In genomic region chr13:111609631-111610030, GRCh38 we compare ENCODE assay signal across 14 cellular contexts.
"Had no signal": no experiment of that assay in that cellular context is flagged by ENCODE, and none has a peak within 500 bp of the region (broad histone marks: within the 10 kb centered on the region; RNA-seq: fewer than 3 reads in every experiment).

No MANE protein-coding gene starts in this region.

- H3K36me3 ChIP-seq: SJSA1 had no signal

- H3K27ac ChIP-seq: SJSA1, SK-N-MC had no signal

- DNase-seq: MV-4-11, NCI-H1048, NCI-H1105, NCI-H1694, NCI-H1930, NCI-H2107, NCI-H226, NCI-H446, NCI-H524 treated with DMSO at 0.1 percent for 48 hours, Right ventricle myocardium superior, RPMI8226, SIG-M5 had no signal

- H3K9me3 ChIP-seq: SJSA1 had no signal

- H3K4me3 ChIP-seq: SJSA1, SK-N-MC had no signal

- H3K4me1 ChIP-seq: SJSA1 had no signal
